In the genomic region with DNA sequence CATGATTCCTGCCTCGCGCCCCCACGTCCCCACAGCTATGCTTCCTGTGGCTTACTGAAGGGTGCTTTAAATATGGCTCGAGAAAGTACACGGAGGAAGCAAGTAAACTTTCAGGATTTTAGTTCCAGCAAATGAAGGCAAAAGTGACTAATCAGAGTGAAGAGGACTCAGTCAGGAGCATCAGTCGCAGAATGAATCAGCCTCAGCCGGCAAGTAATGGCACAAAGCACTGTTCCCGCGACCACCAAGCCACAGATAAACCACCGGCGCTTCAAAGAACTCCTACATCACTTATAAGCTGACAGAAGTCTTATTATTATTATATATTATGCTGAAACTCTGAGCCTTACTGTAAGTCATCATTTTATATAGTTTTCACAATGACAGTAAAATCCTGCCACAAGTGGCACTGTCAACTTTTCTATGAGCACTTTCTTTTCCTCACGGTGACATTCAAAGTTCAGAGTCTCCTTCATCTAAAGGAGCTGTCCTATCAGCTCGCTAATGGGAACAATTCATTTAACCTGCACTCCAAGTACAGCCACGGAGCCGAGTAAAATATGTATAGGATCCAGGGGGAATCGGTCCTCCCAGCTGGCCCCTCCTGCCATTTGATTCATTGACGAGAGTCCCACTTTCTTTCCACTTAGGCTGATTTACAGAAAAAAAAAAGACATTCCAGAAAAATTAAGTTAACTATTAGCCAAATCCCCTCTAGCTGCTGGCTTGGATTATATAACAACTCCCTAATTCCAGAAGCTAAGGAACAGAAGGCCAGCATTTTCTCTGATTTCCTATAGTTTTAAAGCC, we compare ENCODE assay signal across 2 cellular contexts.
TF ChIP-seq lines count a peak whose summit lies in the region.

No MANE protein-coding gene starts in this region.

TF ChIP-seq in IMR-90, 13 proteins besides CTCF, POLR2A, EP300 and RAD21 (continued from another document):
- TF ChIP-seq, protein P1, sequence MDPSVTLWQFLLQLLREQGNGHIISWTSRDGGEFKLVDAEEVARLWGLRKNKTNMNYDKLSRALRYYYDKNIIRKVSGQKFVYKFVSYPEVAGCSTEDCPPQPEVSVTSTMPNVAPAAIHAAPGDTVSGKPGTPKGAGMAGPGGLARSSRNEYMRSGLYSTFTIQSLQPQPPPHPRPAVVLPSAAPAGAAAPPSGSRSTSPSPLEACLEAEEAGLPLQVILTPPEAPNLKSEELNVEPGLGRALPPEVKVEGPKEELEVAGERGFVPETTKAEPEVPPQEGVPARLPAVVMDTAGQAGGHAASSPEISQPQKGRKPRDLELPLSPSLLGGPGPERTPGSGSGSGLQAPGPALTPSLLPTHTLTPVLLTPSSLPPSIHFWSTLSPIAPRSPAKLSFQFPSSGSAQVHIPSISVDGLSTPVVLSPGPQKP (IDR thresholded peaks at IDR 0.05; ENCODE audit: borderline replicate concordance, low read depth, low read length): no peak
- TF ChIP-seq CEBPB (IDR thresholded peaks at IDR 0.05; ENCODE audit: low read depth, low read length) (no peak), RFX5 (IDR thresholded peaks at IDR 0.05; ENCODE audit: low read depth, low read length) (no peak)
- TF ChIP-seq, protein P2, sequence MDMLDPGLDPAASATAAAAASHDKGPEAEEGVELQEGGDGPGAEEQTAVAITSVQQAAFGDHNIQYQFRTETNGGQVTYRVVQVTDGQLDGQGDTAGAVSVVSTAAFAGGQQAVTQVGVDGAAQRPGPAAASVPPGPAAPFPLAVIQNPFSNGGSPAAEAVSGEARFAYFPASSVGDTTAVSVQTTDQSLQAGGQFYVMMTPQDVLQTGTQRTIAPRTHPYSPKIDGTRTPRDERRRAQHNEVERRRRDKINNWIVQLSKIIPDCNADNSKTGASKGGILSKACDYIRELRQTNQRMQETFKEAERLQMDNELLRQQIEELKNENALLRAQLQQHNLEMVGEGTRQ (IDR thresholded peaks at IDR 0.05; ENCODE audit: low read depth, low read length): no peak

TF ChIP-seq in WTC11, 78 proteins besides CTCF, POLR2A, EP300 and RAD21:
- TF ChIP-seq, protein P3, sequence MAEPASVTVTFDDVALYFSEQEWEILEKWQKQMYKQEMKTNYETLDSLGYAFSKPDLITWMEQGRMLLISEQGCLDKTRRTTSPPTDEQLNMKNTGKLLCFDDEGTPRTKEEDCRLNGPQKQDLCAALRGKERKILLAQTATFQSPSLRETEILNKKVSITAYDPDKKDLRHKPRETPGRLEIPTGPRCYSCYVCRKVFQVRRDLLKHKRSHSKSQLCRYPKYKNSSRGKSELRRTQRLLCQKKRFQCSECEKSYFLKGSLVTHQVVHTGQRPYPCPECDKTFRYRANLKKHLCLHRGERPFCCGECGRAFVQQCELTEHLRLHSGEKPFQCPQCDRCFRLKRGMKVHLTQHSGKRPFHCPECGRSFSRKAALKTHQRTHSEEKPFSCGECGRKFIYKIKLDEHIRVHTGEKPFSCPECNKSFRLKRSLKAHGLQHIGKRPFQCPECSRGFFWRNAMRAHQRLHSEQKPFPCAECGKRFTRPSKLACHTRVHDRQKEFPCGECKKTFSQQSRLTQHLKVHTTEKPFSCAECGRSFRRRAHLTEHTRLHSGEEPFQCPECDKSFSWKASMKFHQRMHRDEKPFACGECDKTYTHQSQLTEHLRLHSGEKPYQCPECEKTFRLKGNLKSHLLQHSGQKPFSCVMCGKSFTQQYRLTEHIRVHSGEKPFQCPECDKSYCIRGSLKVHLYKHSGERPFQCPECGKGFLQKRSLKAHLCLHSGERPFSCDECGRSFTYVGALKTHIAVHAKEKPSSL (CRISPR knock-in tag; conservative IDR thresholded peaks at IDR 0.05): no peak
- TF ChIP-seq, protein P4, sequence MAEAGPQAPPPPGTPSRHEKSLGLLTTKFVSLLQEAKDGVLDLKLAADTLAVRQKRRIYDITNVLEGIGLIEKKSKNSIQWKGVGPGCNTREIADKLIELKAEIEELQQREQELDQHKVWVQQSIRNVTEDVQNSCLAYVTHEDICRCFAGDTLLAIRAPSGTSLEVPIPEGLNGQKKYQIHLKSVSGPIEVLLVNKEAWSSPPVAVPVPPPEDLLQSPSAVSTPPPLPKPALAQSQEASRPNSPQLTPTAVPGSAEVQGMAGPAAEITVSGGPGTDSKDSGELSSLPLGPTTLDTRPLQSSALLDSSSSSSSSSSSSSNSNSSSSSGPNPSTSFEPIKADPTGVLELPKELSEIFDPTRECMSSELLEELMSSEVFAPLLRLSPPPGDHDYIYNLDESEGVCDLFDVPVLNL (CRISPR knock-in tag; IDR thresholded peaks at IDR 0.05; ENCODE audit: borderline replicate concordance, low read depth): no peak
- TF ChIP-seq HMGA2 (CRISPR knock-in tag; IDR thresholded peaks at IDR 0.05) (no peak), NR1H2 (CRISPR knock-in tag; IDR thresholded peaks at IDR 0.05) (no peak), ATF1 (CRISPR knock-in tag; IDR thresholded peaks at IDR 0.05) (no peak), ZNF317 (CRISPR knock-in tag; IDR thresholded peaks at IDR 0.05; ENCODE audit: borderline replicate concordance, low read depth) (no peak), ZNF232 (CRISPR knock-in tag; IDR thresholded peaks at IDR 0.05) (no peak), EMX1 (CRISPR knock-in tag; IDR thresholded peaks at IDR 0.05) (no peak)
- TF ChIP-seq, protein P5, sequence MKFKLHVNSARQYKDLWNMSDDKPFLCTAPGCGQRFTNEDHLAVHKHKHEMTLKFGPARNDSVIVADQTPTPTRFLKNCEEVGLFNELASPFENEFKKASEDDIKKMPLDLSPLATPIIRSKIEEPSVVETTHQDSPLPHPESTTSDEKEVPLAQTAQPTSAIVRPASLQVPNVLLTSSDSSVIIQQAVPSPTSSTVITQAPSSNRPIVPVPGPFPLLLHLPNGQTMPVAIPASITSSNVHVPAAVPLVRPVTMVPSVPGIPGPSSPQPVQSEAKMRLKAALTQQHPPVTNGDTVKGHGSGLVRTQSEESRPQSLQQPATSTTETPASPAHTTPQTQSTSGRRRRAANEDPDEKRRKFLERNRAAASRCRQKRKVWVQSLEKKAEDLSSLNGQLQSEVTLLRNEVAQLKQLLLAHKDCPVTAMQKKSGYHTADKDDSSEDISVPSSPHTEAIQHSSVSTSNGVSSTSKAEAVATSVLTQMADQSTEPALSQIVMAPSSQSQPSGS (CRISPR knock-in tag; IDR thresholded peaks at IDR 0.05; ENCODE audit: borderline replicate concordance, low read depth): no peak
- TF ChIP-seq, protein P2 (CRISPR knock-in tag; IDR thresholded peaks at IDR 0.05): no peak
- TF ChIP-seq, protein P6, sequence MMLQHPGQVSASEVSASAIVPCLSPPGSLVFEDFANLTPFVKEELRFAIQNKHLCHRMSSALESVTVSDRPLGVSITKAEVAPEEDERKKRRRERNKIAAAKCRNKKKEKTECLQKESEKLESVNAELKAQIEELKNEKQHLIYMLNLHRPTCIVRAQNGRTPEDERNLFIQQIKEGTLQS (CRISPR knock-in tag; conservative IDR thresholded peaks at IDR 0.05): no peak
- TF ChIP-seq, protein P7, sequence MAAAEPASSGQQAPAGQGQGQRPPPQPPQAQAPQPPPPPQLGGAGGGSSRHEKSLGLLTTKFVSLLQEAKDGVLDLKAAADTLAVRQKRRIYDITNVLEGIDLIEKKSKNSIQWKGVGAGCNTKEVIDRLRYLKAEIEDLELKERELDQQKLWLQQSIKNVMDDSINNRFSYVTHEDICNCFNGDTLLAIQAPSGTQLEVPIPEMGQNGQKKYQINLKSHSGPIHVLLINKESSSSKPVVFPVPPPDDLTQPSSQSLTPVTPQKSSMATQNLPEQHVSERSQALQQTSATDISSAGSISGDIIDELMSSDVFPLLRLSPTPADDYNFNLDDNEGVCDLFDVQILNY (CRISPR knock-in tag; IDR thresholded peaks at IDR 0.05): no peak
- TF ChIP-seq, protein P8, sequence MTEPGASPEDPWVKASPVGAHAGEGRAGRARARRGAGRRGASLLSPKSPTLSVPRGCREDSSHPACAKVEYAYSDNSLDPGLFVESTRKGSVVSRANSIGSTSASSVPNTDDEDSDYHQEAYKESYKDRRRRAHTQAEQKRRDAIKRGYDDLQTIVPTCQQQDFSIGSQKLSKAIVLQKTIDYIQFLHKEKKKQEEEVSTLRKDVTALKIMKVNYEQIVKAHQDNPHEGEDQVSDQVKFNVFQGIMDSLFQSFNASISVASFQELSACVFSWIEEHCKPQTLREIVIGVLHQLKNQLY (CRISPR knock-in tag; IDR thresholded peaks at IDR 0.05): no peak
